16 cellular contexts compared by ENCODE assay signal in genomic region chr17:29683481-29683880, GRCh38.
DNase-seq lines count a peak whose midpoint lies in the region; TF ChIP-seq lines count a peak whose summit lies in the region.
"Had no signal": no experiment of that assay in that cellular context is flagged by ENCODE, and none has a peak within 500 bp of the region (broad histone marks: within the 10 kb centered on the region; RNA-seq: fewer than 3 reads in every experiment).

No MANE protein-coding gene starts in this region.

- H3K36me3 ChIP-seq in BLaER1 treated with 17β-estradiol and CSF1 and Interleukin-3, amounts not matched to agents 10 nM and 100 nM = peaks cover 50 to 84% (median 78%) of the 10 kb centered on the region in 11 experiments
- H3K36me3 ChIP-seq in SJCRH30 = peaks cover 2% of the 10 kb centered on the region; the same call in 1 of the 2 replicates
- peaks cover 0 to 13% (median 0%) of the 10 kb centered on the region in 4 donors for H3K36me3 ChIP-seq in sigmoid colon

- no peaks in the 10 kb centered on the region for H4K20me1 ChIP-seq in BLaER1 treated with 17β-estradiol and CSF1 and Interleukin-3, amounts not matched to agents 10 nM and 100 nM

- no peaks in the 10 kb centered on the region for H3K27me3 ChIP-seq in BLaER1 treated with 17β-estradiol and CSF1 and Interleukin-3, amounts not matched to agents 10 nM and 100 nM
- H3K27me3 ChIP-seq in SJCRH30 (no peaks in the 10 kb centered on the region), sigmoid colon (no peaks in the 10 kb centered on the region)

- H3K36me3 Mint-ChIP-seq in immature natural killer cell = peaks cover 6 to 13% (median 13%) of the 10 kb centered on the region in 3 donors

- peak overlapping the region; percentile 48 to 82 (median 76); a peak in 16 of 22 replicates for H3K9ac ChIP-seq in BLaER1 treated with 17β-estradiol and CSF1 and Interleukin-3, amounts not matched to agents 10 nM and 100 nM

- no peak for TF ChIP-seq POLR2A in sigmoid colon (IDR thresholded peaks at IDR 0.05)

- intact Hi-C loops in sigmoid colon (cut with DNase I) = no loop called here

- H3K9me3 Mint-ChIP-seq in immature natural killer cell = no peaks in the 10 kb centered on the region

- no peak for TF ChIP-seq EP300 in sigmoid colon (IDR thresholded peaks at IDR 0.05)

- peak overlapping the region; percentile 69 to 99 (median 96); a peak in 21 of 22 replicates for H3K27ac ChIP-seq in BLaER1 treated with 17β-estradiol and CSF1 and Interleukin-3, amounts not matched to agents 10 nM and 100 nM
- H3K27ac ChIP-seq in SJCRH30 = peak overlapping the region; percentile 79
- peak overlapping the region in 3 of 4 donors; percentile 9 to 38 (median 37) for H3K27ac ChIP-seq in sigmoid colon

- H3K4me1 ChIP-seq in BLaER1 treated with 17β-estradiol and CSF1 and Interleukin-3, amounts not matched to agents 10 nM and 100 nM = peaks cover 59 to 87% (median 66%) of the 10 kb centered on the region in 10 experiments
- H3K4me1 ChIP-seq in SJCRH30 (peaks cover 18% of the 10 kb centered on the region), sigmoid colon (peaks cover 0 to 24% (median 3%) of the 10 kb centered on the region in 4 donors)

- H3K27me3 Mint-ChIP-seq in immature natural killer cell (ENCODE audit: low read depth in 3 of 3) = no peaks in the 10 kb centered on the region

- WGBS in sigmoid colon, 2 donors = 65 to 72% methylated on average over 1 of the region's 1 CpG

- H3K9me3 ChIP-seq in BLaER1 treated with 17β-estradiol and CSF1 and Interleukin-3, amounts not matched to agents 10 nM and 100 nM (replicated peaks in 1 of 11) = peaks cover 0 to 8% (median 0%) of the 10 kb centered on the region in 11 experiments; a peak in 1 of 22 replicates
- H3K9me3 ChIP-seq in SJCRH30 (replicated peaks) (no peaks in the 10 kb centered on the region), sigmoid colon (no peaks in the 10 kb centered on the region)

- peak overlapping the region; percentile 64 to 91 (median 79) for H3K4me2 ChIP-seq in BLaER1 treated with 17β-estradiol and CSF1 and Interleukin-3, amounts not matched to agents 10 nM and 100 nM

- DNase-seq in SJCRH30 = peak; percentile 28 to 58
- no peak for DNase-seq in immature natural killer cell
- no peak for DNase-seq in sigmoid colon
- DNase-seq in stimulated activated CD4-positive, alpha-beta T cell treated with anti-CD3 and anti-CD28 coated beads, Interleukin-4, amount 100 ng/mL, for 4 hours = no peak
- DNase-seq in H4 (ENCODE audit: low spot score) = no peak
- DNase-seq in GM19238 (ENCODE audit: insufficient read length, low spot score) = no peak
- no peak for DNase-seq in T1000 (lab: John Stamatoyannopoulos, UW)
- DNase-seq: activated T-cell treated with anti-CD3 and anti-CD28 coated beads, Interleukin-2, amount 50 U/mL, for 1 hour; anterior cingulate cortex; cortex of kidney; DND-41; NCI-H1105; NCI-H226; OCI-M1 had no signal

- H3K4me3 Mint-ChIP-seq in immature natural killer cell = no peak overlapping the region

- H3K4me3 ChIP-seq in BLaER1 treated with 17β-estradiol and CSF1 and Interleukin-3, amounts not matched to agents 10 nM and 100 nM = no peak overlapping the region
- no peak overlapping the region for H3K4me3 ChIP-seq in SJCRH30
- no peak overlapping the region for H3K4me3 ChIP-seq in sigmoid colon
- H3K4me3 ChIP-seq: GM12878 had no signal

- H3K27ac Mint-ChIP-seq in immature natural killer cell = peak overlapping the region in 4 of 6 donors; percentile 5 to 40 (median 31)

- no peak for TF ChIP-seq CTCF in sigmoid colon (IDR thresholded peaks at IDR 0.05)

- peaks cover 18 to 49% of the 10 kb centered on the region in 2 donors for H3K4me1 Mint-ChIP-seq in immature natural killer cell

Comparison
In these comparisons a context has a peak if more than half of its experiments do, and no peak if none do; other contexts are left out.
1. H3K27ac ChIP-seq: peak in every context shown above with its lines; median percentile 96 in BLaER1 treated with 17β-estradiol and CSF1 and Interleukin-3, amounts not matched to agents 10 nM and 100 nM; 79 in SJCRH30; 37 in sigmoid colon.
2. DNase-seq: peak in SJCRH30 (2 of 2); none in immature natural killer cell (0 of 3), sigmoid colon (single experiment), stimulated activated CD4-positive, alpha-beta T cell treated with anti-CD3 and anti-CD28 coated beads, Interleukin-4, amount 100 ng/mL, for 4 hours (0 of 2), H4 (single experiment), GM19238 (single experiment) and T1000 (single experiment).